In the genomic region with DNA sequence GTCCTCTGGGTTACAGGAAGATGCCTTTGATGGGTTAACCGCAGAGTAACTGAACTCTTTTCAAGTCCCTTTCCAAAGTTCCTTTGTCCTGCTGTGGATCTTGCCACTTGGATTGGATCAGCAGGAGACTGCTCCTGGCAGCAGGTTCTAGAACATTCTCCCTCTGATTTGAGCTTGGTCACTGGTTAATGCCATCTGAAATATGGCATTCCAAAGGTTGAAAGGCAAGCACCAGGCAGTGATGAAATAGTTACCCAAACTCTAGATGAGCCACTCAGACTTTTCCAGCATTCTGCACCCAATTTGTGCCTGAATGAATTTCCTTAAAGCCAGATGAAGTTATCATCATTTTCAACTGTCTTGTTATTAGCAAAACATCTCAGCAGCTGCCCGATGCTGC, we compare ENCODE assay signal across 14 cellular contexts.
"Had no signal": no experiment of that assay in that cellular context is flagged by ENCODE, and none has a peak within 500 bp of the region (broad histone marks: within the 10 kb centered on the region; RNA-seq: fewer than 3 reads in every experiment).

No MANE protein-coding gene starts in this region.

- H3K36me3 ChIP-seq: stomach, transverse colon had no signal

- H3K27me3 Mint-ChIP-seq: activated naive CD8-positive, alpha-beta T cell; brain had no signal

- H3K27me3 ChIP-seq: stomach, transverse colon had no signal

- H3K4me3 Mint-ChIP-seq: activated naive CD8-positive, alpha-beta T cell; brain; effector memory CD8-positive, alpha-beta T cell had no signal

- H3K9me3 ChIP-seq: stomach, transverse colon had no signal

- H3K9me3 Mint-ChIP-seq: brain; effector memory CD8-positive, alpha-beta T cell had no signal

- H3K36me3 Mint-ChIP-seq: activated naive CD8-positive, alpha-beta T cell; brain had no signal

- H3K27ac Mint-ChIP-seq: activated naive CD8-positive, alpha-beta T cell; effector memory CD8-positive, alpha-beta T cell had no signal

- H3K4me3 ChIP-seq: stomach, transverse colon had no signal

- FAIRE-seq: frontal cortex, islet of Langerhans had no signal

- H3K27ac ChIP-seq: transverse colon had no signal

- DNase-seq: activated CD4-positive, alpha-beta T cell treated with anti-CD3 and anti-CD28 coated beads, Interleukin-2, amount 50 U/mL, for 1 hour; activated CD8-positive, alpha-beta memory T cell treated with anti-CD3 and anti-CD28 coated beads for 24 hours; activated gamma-delta T cell treated with Interleukin-2 at 50 U/mL for 16 hours; amygdala; effector memory CD8-positive, alpha-beta T cell; stimulated activated CD4-positive, alpha-beta T cell treated with anti-CD3 and anti-CD28 coated beads, Interleukin-12 subunit alpha, Interleukin-12 subunit beta, amount 100 ng/mL, for 4 hours; stimulated activated CD4-positive, alpha-beta T cell treated with anti-CD3 and anti-CD28 coated beads, Interleukin-2, amount 100 ng/mL, for 24 hours; stomach; T-helper 2 cell; transverse colon had no signal

- ATAC-seq: effector memory CD8-positive, alpha-beta T cell had no signal
